10 cellular contexts compared by ENCODE assay signal in genomic region chr2:15593327-15593705, GRCh38. TPM values are rescaled to one million over a fixed set of nuclear protein-coding genes. Genes with fewer than 3 reads are reported as not detected.
DNase-seq lines count a peak whose midpoint lies in the region; TF ChIP-seq lines count a peak whose summit lies in the region.
"Had no signal": no experiment of that assay in that cellular context is flagged by ENCODE, and none has a peak within 500 bp of the region (broad histone marks: within the 10 kb centered on the region; RNA-seq: fewer than 3 reads in every experiment).

No MANE protein-coding gene starts in this region.

- peaks cover 21% of the 10 kb centered on the region for H3K4me1 Mint-ChIP-seq in osteocyte (ENCODE audit: unreplicated experiment)

- no peaks in the 10 kb centered on the region; the same call in 1 of the 2 replicates for H3F3A ChIP-seq in DOHH2 (ENCODE audit: control insufficient read depth, insufficient read depth)

- peaks cover 6% of the 10 kb centered on the region; the same call in 1 of the 2 replicates for H4K20me1 ChIP-seq in DOHH2 (ENCODE audit: control insufficient read depth, insufficient read depth, low read depth, low read length)

- H3K9me3 Mint-ChIP-seq in osteocyte (ENCODE audit: unreplicated experiment): no peaks in the 10 kb centered on the region

- peak overlapping the region; percentile 62 for H3K4me2 ChIP-seq in DOHH2 (ENCODE audit: low read length)

- peak overlapping the region; percentile 97 for H3K27ac Mint-ChIP-seq in osteocyte (ENCODE audit: unreplicated experiment)

- TF ChIP-seq CTCF in DOHH2 (IDR thresholded peaks at IDR 0.05; ENCODE audit: low read depth, low read length, poor library complexity, severe bottlenecking) (no peak), NB4 (IDR thresholded peaks at IDR 0.05; ENCODE audit: low read depth, low read length) (no peak), coronary artery (IDR thresholded peaks at IDR 0.05) (no peak), osteocyte (IDR thresholded peaks at IDR 0.05) (no peak)

- peaks cover 26% of the 10 kb centered on the region for H3K36me3 Mint-ChIP-seq in osteocyte (ENCODE audit: unreplicated experiment)

- no peaks in the 10 kb centered on the region for H3K27me3 Mint-ChIP-seq in osteocyte (ENCODE audit: unreplicated experiment)

- H3K4me3 ChIP-seq in DOHH2 (ENCODE audit: low read length) (peak overlapping the region; percentile 98), NB4 (ENCODE audit: low read depth, low read length) (peak overlapping the region; percentile 75), coronary artery (peak overlapping the region; percentile 95)

- H3K27ac ChIP-seq in DOHH2 (ENCODE audit: low read depth, low read length) (no peak overlapping the region), coronary artery (no peak overlapping the region)

- H3K27me3 ChIP-seq in DOHH2 (ENCODE audit: control insufficient read depth, low read length): no peaks in the 10 kb centered on the region

- H3K4me1 ChIP-seq in DOHH2 (ENCODE audit: control insufficient read depth, low read length): peaks cover 19% of the 10 kb centered on the region

- TF ChIP-seq POLR2A in NB4 (IDR thresholded peaks at IDR 0.05; ENCODE audit: extremely low read depth, insufficient read length): no peak

- no peaks in the 10 kb centered on the region for H3K9me3 ChIP-seq in DOHH2 (ENCODE audit: control insufficient read depth, insufficient read depth, low read length)
- H3K9me3 ChIP-seq: mucosa of descending colon had no signal

- H3K4me3 Mint-ChIP-seq in osteocyte (ENCODE audit: unreplicated experiment): peak overlapping the region; percentile 94

- H3K79me2 ChIP-seq in DOHH2 (ENCODE audit: control insufficient read depth, low read length): peaks cover 52% of the 10 kb centered on the region

- DNase-seq in NB4 (ENCODE audit: low read depth): no peak
- no peak for DNase-seq in coronary artery (ENCODE audit: low spot score)
- no peak for DNase-seq in osteocyte (ENCODE audit: extremely low spot score, unreplicated experiment)
- no peak for DNase-seq in occipital lobe (lab: John Stamatoyannopoulos, UW)
- no peak for DNase-seq in NCI-H2107 (lab: John Stamatoyannopoulos, UW)
- DNase-seq in cardiac septum (ENCODE audit: low spot score): no peak
- no peak for DNase-seq in NAMALWA (ENCODE audit: low spot score)
- DNase-seq: mucosa of descending colon, NCI-H1092 treated with DMSO at 0.1 percent for 48 hours had no signal

- H3K36me3 ChIP-seq in DOHH2 (ENCODE audit: control insufficient read depth, low read length): peaks cover 51% of the 10 kb centered on the region

- intact Hi-C loops in cardiac septum (cut with DNase I): no loop called here

- H3K9me2 ChIP-seq in DOHH2 (replicated peaks; ENCODE audit: control insufficient read depth, low read length): no peaks in the 10 kb centered on the region

RNA-seq across cellular contexts. Expression of gene DDX1, which starts 1.6 kb away (rescaled TPM):
- total RNA-seq in osteocyte (85.6 and 90.7 TPM in 2 replicates), occipital lobe (99.7 TPM), cardiac septum (112 TPM)

RNA-seq across cellular contexts. Expression of gene NBAS, which starts 32.2 kb away (rescaled TPM):
- total RNA-seq in osteocyte (43.6 and 48.8 TPM in 2 replicates), occipital lobe (168 TPM), cardiac septum (38.9 TPM)
